10 cellular contexts compared by ENCODE assay signal in the genomic region with DNA sequence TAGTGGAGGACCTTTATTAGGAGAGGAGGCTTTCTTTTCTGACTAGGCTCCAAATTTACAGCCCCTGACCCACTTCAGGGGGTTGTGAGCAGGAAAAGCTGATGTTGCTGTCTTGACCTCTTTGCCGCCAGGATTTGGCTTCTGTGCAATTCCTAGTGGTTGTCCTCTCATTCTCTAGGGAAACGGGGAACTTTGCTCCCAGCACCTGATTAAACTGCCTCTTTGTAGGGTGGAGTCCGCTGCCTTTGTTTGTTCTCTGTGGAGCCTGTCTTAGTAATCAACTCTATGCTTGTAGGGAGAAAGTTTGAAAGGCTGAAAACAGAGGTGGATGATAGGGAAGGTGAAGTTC. TPM values are rescaled to one million over a fixed set of nuclear protein-coding genes. Genes with fewer than 3 reads are reported as not detected.
DNase-seq lines count a peak whose midpoint lies in the region; ATAC-seq and TF ChIP-seq lines count a peak whose summit lies in the region.
"Had no signal": no experiment of that assay in that cellular context is flagged by ENCODE, and none has a peak within 500 bp of the region (broad histone marks: within the 10 kb centered on the region; RNA-seq: fewer than 3 reads in every experiment).

No MANE protein-coding gene starts in this region.

- TF ChIP-seq CTCF in sigmoid colon (IDR thresholded peaks at IDR 0.05) (no peak), GM10266 (IDR thresholded peaks at IDR 0.05; ENCODE audit: control insufficient read depth, insufficient read depth, low read depth, missing control alignments) (no peak)

- H3K27me3 ChIP-seq in iPS-20b (ENCODE audit: insufficient read depth, low read length) (no peaks in the 10 kb centered on the region), sigmoid colon (no peaks in the 10 kb centered on the region)

- TF ChIP-seq POLR2A in sigmoid colon (IDR thresholded peaks at IDR 0.05): no peak

- H3K27ac ChIP-seq in iPS-20b (ENCODE audit: low read length) (peak overlapping the region; percentile 71), sigmoid colon (peak overlapping the region; percentile 72 to 86 (median 82))

- peak overlapping the region; percentile 48 for H3K4me3 ChIP-seq in iPS-20b (ENCODE audit: low read length)
- H3K4me3 ChIP-seq in sigmoid colon: peak overlapping the region in 3 of 4 donors; percentile 3 to 21 (median 15)

- DNase-seq in ELR (ENCODE audit: low read depth): peak; percentile 39
- peak; percentile 62 for DNase-seq in astrocyte of the hippocampus (ENCODE audit: low read depth, low spot score)
- no peak for DNase-seq in sigmoid colon
- DNase-seq in GM10266 (ENCODE audit: extremely low spot score): no peak
- DNase-seq in activated CD8-positive, alpha-beta memory T cell treated with anti-CD3 and anti-CD28 coated beads, Interleukin-2, amount 50 U/mL, for 4 hours: no peak
- DNase-seq in SKM-1 (lab: John Stamatoyannopoulos, UW; ENCODE audit: unreplicated experiment): no peak
- DNase-seq: activated naive CD4-positive, alpha-beta T cell treated with anti-CD3 and anti-CD28 coated beads, Interleukin-2, amount 50 U/mL, for 16 hours had no signal

- peak overlapping the region; percentile 81 for H3K9ac ChIP-seq in iPS-20b (ENCODE audit: low read depth, low read length)

- ATAC-seq in GM18870 (IDR thresholded peaks at IDR 0.05; ENCODE audit: unreplicated experiment): no peak

- H3K9me3 ChIP-seq in iPS-20b (ENCODE audit: insufficient read depth, low read depth, low read length) (no peaks in the 10 kb centered on the region), sigmoid colon (no peaks in the 10 kb centered on the region)

- H3K36me3 ChIP-seq in iPS-20b (ENCODE audit: insufficient read depth, low read depth, low read length) (no peaks in the 10 kb centered on the region), sigmoid colon (no peaks in the 10 kb centered on the region)

- TF ChIP-seq EP300 in sigmoid colon (IDR thresholded peaks at IDR 0.05): no peak

- H3K4me1 ChIP-seq in iPS-20b (ENCODE audit: insufficient read depth, low read length) (peaks cover 76% of the 10 kb centered on the region), sigmoid colon (peaks cover 0 to 98% (median 96%) of the 10 kb centered on the region in 4 donors)

- 9 to 41% methylated on average over 3 of the region's 3 CpGs for WGBS in sigmoid colon, 2 donors

- intact Hi-C loops in sigmoid colon (cut with DNase I): loop anchor here (2.0 kb wide), 1 partner anchor 15 kb away; no protein-coding TSS in a partner anchor

RNA-seq across cellular contexts. Expression of gene CTNND1, which starts 16.3 kb away (rescaled TPM):
- total RNA-seq in sigmoid colon: 100 to 1,000 TPM in 1 of 4 donors, 10 to 100 TPM in 3; 66.0 to 102 (median 86.9) TPM
- polyA plus RNA-seq in sigmoid colon: 100 to 1,000 TPM in 1 of 3 donors, 10 to 100 TPM in 2; 84.7 to 132 (median 99.9) TPM

RNA-seq across cellular contexts. Expression of gene BTBD18, which starts 26.3 kb away (rescaled TPM):
- total RNA-seq in sigmoid colon: not detected
- polyA plus RNA-seq in sigmoid colon: under 1 TPM in 1 of 3 donors, not detected in 2; 0.03 TPM
- total RNA-seq: posterior vena cava had no signal

RNA-seq across cellular contexts. Expression of gene SELENOH, which starts 36.7 kb away (rescaled TPM):
- 100 to 1,000 TPM; 130 to 188 (median 132) TPM for total RNA-seq in sigmoid colon
- polyA plus RNA-seq in sigmoid colon: 100 to 1,000 TPM; 149 to 180 (median 156) TPM

Comparison
In these comparisons a context has a peak if more than half of its experiments do, and no peak if none do; other contexts are left out.
1. DNase-seq: peak in ELR (single experiment) and astrocyte of the hippocampus (single experiment); none in sigmoid colon (single experiment), GM10266 (single experiment), activated CD8-positive, alpha-beta memory T cell treated with anti-CD3 and anti-CD28 coated beads, Interleukin-2, amount 50 U/mL, for 4 hours (single experiment) and SKM-1 (single experiment).